Comparison of ENCODE assay signal across 9 cellular contexts in the genomic region with DNA sequence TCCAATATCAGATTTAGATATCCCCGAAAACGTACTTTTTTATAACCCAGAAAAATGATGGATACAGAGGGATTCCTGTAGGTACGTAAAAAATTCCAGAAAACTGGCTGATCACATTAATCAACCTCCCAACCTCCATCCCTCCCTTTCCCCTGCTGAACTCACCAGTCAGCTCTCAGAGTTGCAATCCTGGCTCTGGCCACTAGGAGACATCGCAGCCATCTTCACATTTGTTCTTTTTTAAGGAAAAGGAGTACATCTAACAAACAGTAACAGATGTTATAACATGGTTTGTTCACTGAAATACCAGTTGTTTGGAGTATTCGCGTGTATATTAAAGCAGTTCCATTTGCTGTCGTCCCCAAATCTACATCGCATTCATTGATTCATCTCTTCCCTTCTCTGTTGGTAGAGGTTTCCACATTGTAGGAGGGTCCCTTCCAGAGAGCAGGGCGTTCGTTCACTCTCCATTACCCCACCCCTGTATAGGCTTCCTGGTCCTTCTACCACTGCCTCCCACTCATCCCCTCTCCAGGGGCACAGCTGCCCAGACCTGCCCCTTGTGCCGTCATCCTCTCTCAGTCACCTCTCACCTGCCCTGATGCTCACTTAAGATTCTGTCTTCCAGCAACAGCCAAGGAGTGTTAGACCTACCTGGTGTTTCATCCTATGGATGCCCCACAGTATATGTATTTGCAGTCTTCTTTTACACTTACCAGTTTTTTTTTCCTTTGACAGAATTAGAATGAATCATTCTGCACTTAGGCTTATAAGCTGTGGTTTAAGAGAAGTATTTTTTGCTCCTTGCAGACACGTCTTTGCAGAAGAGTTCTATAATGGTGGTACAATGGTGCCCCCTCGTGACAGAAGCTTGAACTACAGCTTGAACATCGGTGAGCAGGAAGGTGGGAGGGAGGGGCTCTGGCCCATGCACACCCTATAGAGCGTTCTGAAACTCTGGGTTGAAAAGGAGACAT. TPM values are rescaled to one million over a fixed set of nuclear protein-coding genes. Genes with fewer than 3 reads are reported as not detected.
DNase-seq lines count a peak whose midpoint lies in the region; ATAC-seq and TF ChIP-seq lines count a peak whose summit lies in the region.
"Had no signal": no experiment of that assay in that cellular context is flagged by ENCODE, and none has a peak within 500 bp of the region (broad histone marks: within the 10 kb centered on the region; RNA-seq: fewer than 3 reads in every experiment).

No MANE protein-coding gene starts in this region.

- no peaks in the 10 kb centered on the region for H3K4me1 Mint-ChIP-seq in Caco-2 (ENCODE audit: low read depth, unreplicated experiment)
- no peaks in the 10 kb centered on the region for H3K4me1 Mint-ChIP-seq in nephron

- H3K4me3 Mint-ChIP-seq in Caco-2 (ENCODE audit: unreplicated experiment) (no peak overlapping the region), nephron (no peak overlapping the region)
- H3K4me3 Mint-ChIP-seq: dendritic cell treated with granulocyte-macrophage colony-stimulating factor and Interleukin-4, amounts not matched to agents 40 ng/mL and 50 ng/mL, for 4 days had no signal

- peaks cover 6% of the 10 kb centered on the region for H3K36me3 Mint-ChIP-seq in Caco-2 (ENCODE audit: insufficient read depth, unreplicated experiment)
- H3K36me3 Mint-ChIP-seq in nephron (ENCODE audit: low read depth), result peaks cover 8% of the 10 kb centered on the region

- intact Hi-C loops in Caco-2 (cut with micrococcal nuclease; ENCODE audit: unreplicated experiment), result loop anchor here (5.0 kb wide), 1 partner anchor 52 kb away; no protein-coding TSS in a partner anchor

- TF ChIP-seq CTCF in Caco-2 (IDR thresholded peaks at IDR 0.05; ENCODE audit: insufficient read depth in 1 of 2, low read depth in 1 of 2, low read length in 1 of 2, severe bottlenecking in 1 of 2, unreplicated experiment in 1 of 2) (peak; percentile 38 to 55), epithelial cell of esophagus (IDR thresholded peaks at IDR 0.05; ENCODE audit: insufficient read depth, low read depth, low read length, missing control alignments) (peak; percentile 69), nephron (IDR thresholded peaks at IDR 0.05; ENCODE audit: unreplicated experiment in 3 of 3) (peak; percentile 42 to 60 (median 46))

- no peaks in the 10 kb centered on the region for H3K4me1 ChIP-seq in Caco-2

- POLR2A ChIA-PET in Caco-2 (lab: Charles Lee), result interaction anchor here (0.6 kb wide), 1 partner anchor 241 kb away, joined by 3 read pairs; no protein-coding TSS in a partner anchor

- H3K27ac Mint-ChIP-seq in Caco-2 (ENCODE audit: unreplicated experiment), result no peak overlapping the region
- H3K27ac Mint-ChIP-seq in nephron, result no peak overlapping the region
- H3K27ac Mint-ChIP-seq: dendritic cell treated with granulocyte-macrophage colony-stimulating factor and Interleukin-4, amounts not matched to agents 40 ng/mL and 50 ng/mL, for 4 days had no signal

- no peaks in the 10 kb centered on the region for H3K36me3 ChIP-seq in Caco-2 (ENCODE audit: control insufficient read depth, insufficient read depth, low read length)

- ATAC-seq in GM19395 (IDR thresholded peaks at IDR 0.05; ENCODE audit: unreplicated experiment), result peak; percentile 93
- peak; percentile 71 for ATAC-seq in HG03457 (IDR thresholded peaks at IDR 0.05; ENCODE audit: unreplicated experiment)
- peak; percentile 65 for ATAC-seq in stimulated activated naive CD8-positive, alpha-beta T cell treated with anti-CD3 and anti-CD28 coated beads, Interleukin-15, Interleukin-2, amounts not matched to agents 100 U/mL and 50 U/mL, for 24 hours

- H3K9me3 Mint-ChIP-seq in Caco-2 (ENCODE audit: unreplicated experiment), result no peaks in the 10 kb centered on the region
- no peaks in the 10 kb centered on the region for H3K9me3 Mint-ChIP-seq in nephron
- H3K9me3 Mint-ChIP-seq: dendritic cell treated with granulocyte-macrophage colony-stimulating factor and Interleukin-4, amounts not matched to agents 40 ng/mL and 50 ng/mL, for 4 days had no signal

- DNase-seq in Caco-2, result peak; percentile 51 to 66
- peak; percentile 52 for DNase-seq in NOMO-1 treated with DMSO at 0.1 percent for 48 hours (lab: John Stamatoyannopoulos, UW; ENCODE audit: unreplicated experiment)
- DNase-seq in activated CD8-positive, alpha-beta memory T cell treated with anti-CD3 and anti-CD28 coated beads for 48 hours (ENCODE audit: low read depth in 2 of 3, low spot score in 2 of 3), result peak; percentile 36 to 60 (median 43)
- peak; percentile 63 for DNase-seq in epithelial cell of esophagus (ENCODE audit: low read depth)
- peak; percentile 66 for DNase-seq in stimulated activated naive CD8-positive, alpha-beta T cell treated with anti-CD3 and anti-CD28 coated beads, Interleukin-15, Interleukin-2, amounts not matched to agents 100 U/mL and 50 U/mL, for 24 hours

- H3K27me3 Mint-ChIP-seq in Caco-2 (ENCODE audit: insufficient read depth, unreplicated experiment) (no peaks in the 10 kb centered on the region), nephron (ENCODE audit: low read depth) (no peaks in the 10 kb centered on the region)
- H3K27me3 Mint-ChIP-seq: dendritic cell treated with granulocyte-macrophage colony-stimulating factor and Interleukin-4, amounts not matched to agents 40 ng/mL and 50 ng/mL, for 4 days had no signal

- no peak overlapping the region for H3K4me3 ChIP-seq in Caco-2 (ENCODE audit: low read depth, low read length)
- no peak overlapping the region for H3K4me3 ChIP-seq in epithelial cell of esophagus (ENCODE audit: low read length)

- H3K9me3 ChIP-seq in Caco-2, result no peaks in the 10 kb centered on the region

- no TSS peak for BruUV-seq in Caco-2 (replicated peaks; lab: Mats Ljungman, UMichigan)

- no peaks in the 10 kb centered on the region for H3K27me3 ChIP-seq in Caco-2 (replicated peaks; ENCODE audit: control insufficient read depth, insufficient read depth, low read length)

- CTCF ChIA-PET in Caco-2 (lab: Charles Lee), result interaction anchor here (0.8 to 1.9 kb wide), 4 partner anchors 18 to 64 kb away, joined by 3 to 19 read pairs (median 4); no protein-coding TSS in a partner anchor

RNA-seq across cellular contexts. Expression of a gene that starts 36.8 kb away (rescaled TPM):
- 0.39 and 0.95 TPM in 2 replicates for total RNA-seq in Caco-2 (2022)
